1 cellular context compared by ENCODE assay signal in the genomic region with DNA sequence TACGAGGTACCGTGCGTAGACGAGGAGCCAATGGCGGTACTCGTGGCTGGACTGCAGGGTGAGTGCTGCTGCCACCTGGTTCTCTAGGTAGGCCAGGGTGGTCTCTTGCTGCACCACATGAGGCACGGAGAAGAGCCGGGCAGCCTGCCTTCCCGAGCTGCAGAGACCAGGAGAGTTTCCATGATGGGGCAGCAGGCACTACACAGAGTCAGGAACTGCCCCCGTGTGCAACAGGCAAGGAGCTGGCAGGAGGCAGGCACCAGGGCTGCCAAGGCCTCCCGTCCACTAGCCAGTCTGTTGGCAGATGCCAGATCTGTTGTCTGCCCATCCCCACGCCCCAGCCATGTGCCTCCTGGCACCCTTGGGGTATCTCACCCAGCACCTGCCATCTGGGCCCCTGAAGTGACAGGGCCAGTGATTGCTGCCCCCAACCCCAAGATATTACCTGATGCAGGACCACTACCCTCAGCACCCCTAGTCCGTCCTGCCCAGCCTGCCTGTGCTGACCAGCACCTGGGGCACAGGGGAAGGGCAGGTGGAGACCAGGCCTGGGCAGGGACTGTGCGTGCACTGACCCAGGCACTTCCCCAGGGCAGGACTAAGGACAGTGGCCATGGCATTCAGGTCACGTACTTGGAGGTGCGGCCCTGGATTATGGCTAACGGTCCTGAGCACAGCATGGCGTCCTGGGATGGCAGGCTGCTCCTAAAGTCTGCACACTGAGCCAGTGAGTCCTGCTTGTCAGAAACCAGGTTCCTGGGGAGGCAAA.
TF ChIP-seq lines count a peak whose summit lies in the region.

No MANE protein-coding gene starts in this region.

TF ChIP-seq in K562, 482 proteins besides CTCF, POLR2A, EP300 and RAD21 (continued from another document and continues in another):
- TF ChIP-seq USF1 (CRISPR knock-in tag; IDR thresholded peaks at IDR 0.05): peak; percentile 47; the same call in 1 of the 2 replicates
- no peak for TF ChIP-seq PRDM10 (IDR thresholded peaks at IDR 0.05; ENCODE audit: partially characterized antibody)
- no peak for TF ChIP-seq HOMEZ (CRISPR knock-in tag; IDR thresholded peaks at IDR 0.05)
- no peak for TF ChIP-seq ARID3A (IDR thresholded peaks at IDR 0.05; ENCODE audit: borderline replicate concordance, low read depth, low read length)
- TF ChIP-seq ELF1 (tag; IDR thresholded peaks at IDR 0.05): no peak
- TF ChIP-seq, protein P1, sequence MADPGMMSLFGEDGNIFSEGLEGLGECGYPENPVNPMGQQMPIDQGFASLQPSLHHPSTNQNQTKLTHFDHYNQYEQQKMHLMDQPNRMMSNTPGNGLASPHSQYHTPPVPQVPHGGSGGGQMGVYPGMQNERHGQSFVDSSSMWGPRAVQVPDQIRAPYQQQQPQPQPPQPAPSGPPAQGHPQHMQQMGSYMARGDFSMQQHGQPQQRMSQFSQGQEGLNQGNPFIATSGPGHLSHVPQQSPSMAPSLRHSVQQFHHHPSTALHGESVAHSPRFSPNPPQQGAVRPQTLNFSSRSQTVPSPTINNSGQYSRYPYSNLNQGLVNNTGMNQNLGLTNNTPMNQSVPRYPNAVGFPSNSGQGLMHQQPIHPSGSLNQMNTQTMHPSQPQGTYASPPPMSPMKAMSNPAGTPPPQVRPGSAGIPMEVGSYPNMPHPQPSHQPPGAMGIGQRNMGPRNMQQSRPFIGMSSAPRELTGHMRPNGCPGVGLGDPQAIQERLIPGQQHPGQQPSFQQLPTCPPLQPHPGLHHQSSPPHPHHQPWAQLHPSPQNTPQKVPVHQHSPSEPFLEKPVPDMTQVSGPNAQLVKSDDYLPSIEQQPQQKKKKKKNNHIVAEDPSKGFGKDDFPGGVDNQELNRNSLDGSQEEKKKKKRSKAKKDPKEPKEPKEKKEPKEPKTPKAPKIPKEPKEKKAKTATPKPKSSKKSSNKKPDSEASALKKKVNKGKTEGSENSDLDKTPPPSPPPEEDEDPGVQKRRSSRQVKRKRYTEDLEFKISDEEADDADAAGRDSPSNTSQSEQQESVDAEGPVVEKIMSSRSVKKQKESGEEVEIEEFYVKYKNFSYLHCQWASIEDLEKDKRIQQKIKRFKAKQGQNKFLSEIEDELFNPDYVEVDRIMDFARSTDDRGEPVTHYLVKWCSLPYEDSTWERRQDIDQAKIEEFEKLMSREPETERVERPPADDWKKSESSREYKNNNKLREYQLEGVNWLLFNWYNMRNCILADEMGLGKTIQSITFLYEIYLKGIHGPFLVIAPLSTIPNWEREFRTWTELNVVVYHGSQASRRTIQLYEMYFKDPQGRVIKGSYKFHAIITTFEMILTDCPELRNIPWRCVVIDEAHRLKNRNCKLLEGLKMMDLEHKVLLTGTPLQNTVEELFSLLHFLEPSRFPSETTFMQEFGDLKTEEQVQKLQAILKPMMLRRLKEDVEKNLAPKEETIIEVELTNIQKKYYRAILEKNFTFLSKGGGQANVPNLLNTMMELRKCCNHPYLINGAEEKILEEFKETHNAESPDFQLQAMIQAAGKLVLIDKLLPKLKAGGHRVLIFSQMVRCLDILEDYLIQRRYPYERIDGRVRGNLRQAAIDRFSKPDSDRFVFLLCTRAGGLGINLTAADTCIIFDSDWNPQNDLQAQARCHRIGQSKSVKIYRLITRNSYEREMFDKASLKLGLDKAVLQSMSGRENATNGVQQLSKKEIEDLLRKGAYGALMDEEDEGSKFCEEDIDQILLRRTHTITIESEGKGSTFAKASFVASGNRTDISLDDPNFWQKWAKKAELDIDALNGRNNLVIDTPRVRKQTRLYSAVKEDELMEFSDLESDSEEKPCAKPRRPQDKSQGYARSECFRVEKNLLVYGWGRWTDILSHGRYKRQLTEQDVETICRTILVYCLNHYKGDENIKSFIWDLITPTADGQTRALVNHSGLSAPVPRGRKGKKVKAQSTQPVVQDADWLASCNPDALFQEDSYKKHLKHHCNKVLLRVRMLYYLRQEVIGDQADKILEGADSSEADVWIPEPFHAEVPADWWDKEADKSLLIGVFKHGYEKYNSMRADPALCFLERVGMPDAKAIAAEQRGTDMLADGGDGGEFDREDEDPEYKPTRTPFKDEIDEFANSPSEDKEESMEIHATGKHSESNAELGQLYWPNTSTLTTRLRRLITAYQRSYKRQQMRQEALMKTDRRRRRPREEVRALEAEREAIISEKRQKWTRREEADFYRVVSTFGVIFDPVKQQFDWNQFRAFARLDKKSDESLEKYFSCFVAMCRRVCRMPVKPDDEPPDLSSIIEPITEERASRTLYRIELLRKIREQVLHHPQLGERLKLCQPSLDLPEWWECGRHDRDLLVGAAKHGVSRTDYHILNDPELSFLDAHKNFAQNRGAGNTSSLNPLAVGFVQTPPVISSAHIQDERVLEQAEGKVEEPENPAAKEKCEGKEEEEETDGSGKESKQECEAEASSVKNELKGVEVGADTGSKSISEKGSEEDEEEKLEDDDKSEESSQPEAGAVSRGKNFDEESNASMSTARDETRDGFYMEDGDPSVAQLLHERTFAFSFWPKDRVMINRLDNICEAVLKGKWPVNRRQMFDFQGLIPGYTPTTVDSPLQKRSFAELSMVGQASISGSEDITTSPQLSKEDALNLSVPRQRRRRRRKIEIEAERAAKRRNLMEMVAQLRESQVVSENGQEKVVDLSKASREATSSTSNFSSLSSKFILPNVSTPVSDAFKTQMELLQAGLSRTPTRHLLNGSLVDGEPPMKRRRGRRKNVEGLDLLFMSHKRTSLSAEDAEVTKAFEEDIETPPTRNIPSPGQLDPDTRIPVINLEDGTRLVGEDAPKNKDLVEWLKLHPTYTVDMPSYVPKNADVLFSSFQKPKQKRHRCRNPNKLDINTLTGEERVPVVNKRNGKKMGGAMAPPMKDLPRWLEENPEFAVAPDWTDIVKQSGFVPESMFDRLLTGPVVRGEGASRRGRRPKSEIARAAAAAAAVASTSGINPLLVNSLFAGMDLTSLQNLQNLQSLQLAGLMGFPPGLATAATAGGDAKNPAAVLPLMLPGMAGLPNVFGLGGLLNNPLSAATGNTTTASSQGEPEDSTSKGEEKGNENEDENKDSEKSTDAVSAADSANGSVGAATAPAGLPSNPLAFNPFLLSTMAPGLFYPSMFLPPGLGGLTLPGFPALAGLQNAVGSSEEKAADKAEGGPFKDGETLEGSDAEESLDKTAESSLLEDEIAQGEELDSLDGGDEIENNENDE (IDR thresholded peaks at IDR 0.05; ENCODE audit: low read depth, low read length): peak; percentile 22
- 0 out of 2 replicates have a peak, but pooled peaks have one; percentile 29 for TF ChIP-seq MED1 (CRISPR knock-in tag; IDR thresholded peaks at IDR 0.05; ENCODE audit: borderline replicate concordance)
- TF ChIP-seq GATA2 (CRISPR knock-in tag; IDR thresholded peaks at IDR 0.05): 0 out of 2 replicates have a peak, but pooled peaks have one; percentile 7
- TF ChIP-seq ZC3H4 (CRISPR knock-in tag; IDR thresholded peaks at IDR 0.05; ENCODE audit: borderline replicate concordance): no peak
- TF ChIP-seq CHAMP1 (IDR thresholded peaks at IDR 0.05): no peak
- no peak for TF ChIP-seq ZNF79 (CRISPR knock-in tag; IDR thresholded peaks at IDR 0.05; ENCODE audit: low read depth)
- TF ChIP-seq NR4A1 (CRISPR knock-in tag; IDR thresholded peaks at IDR 0.05): no peak
- TF ChIP-seq NR4A1 (tag; IDR thresholded peaks at IDR 0.05): no peak
- 0 out of 2 replicates have a peak, but pooled peaks have one; percentile 52 for TF ChIP-seq REST (CRISPR knock-in tag; IDR thresholded peaks at IDR 0.05; ENCODE audit: low read depth)
- TF ChIP-seq HMGN3 (IDR thresholded peaks at IDR 0.05; ENCODE audit: borderline replicate concordance, extremely low read depth, insufficient read length, low read depth, low read length): peak; percentile 55
- no peak for TF ChIP-seq RBM25 (IDR thresholded peaks at IDR 0.05; ENCODE audit: low read depth, low read length, severe bottlenecking)
- no peak; the same call in 1 of the 2 replicates for TF ChIP-seq ZNF263 (CRISPR knock-in tag; IDR thresholded peaks at IDR 0.05; ENCODE audit: borderline replicate concordance)
- no peak for TF ChIP-seq ZNF766 (CRISPR knock-in tag; conservative IDR thresholded peaks at IDR 0.05)
- TF ChIP-seq TARDBP (IDR thresholded peaks at IDR 0.05): no peak
- no peak for TF ChIP-seq TCFL5 (CRISPR knock-in tag; conservative IDR thresholded peaks at IDR 0.05)
- TF ChIP-seq TAF9B (IDR thresholded peaks at IDR 0.05; ENCODE audit: partially characterized antibody): no peak
